ENCODE assay signal across 15 cellular contexts in genomic region chr3:52521881-52522650, GRCh38. TPM values are rescaled to one million over a fixed set of nuclear protein-coding genes. Genes with fewer than 3 reads are reported as not detected.
DNase-seq lines count a peak whose midpoint lies in the region; ATAC-seq, FAIRE-seq and TF ChIP-seq lines count a peak whose summit lies in the region.
"Had no signal": no experiment of that assay in that cellular context is flagged by ENCODE, and none has a peak within 500 bp of the region (broad histone marks: within the 10 kb centered on the region; RNA-seq: fewer than 3 reads in every experiment).

No MANE protein-coding gene starts in this region.

- H3K9me1 ChIP-seq in IMR-90 (ENCODE audit: insufficient read depth, low read length) (peaks cover 11% of the 10 kb centered on the region; the same call in 1 of the 2 replicates), endothelial cell of umbilical vein (replicated peaks; ENCODE audit: control insufficient read depth, extremely low read depth, insufficient read depth, low read length) (no peaks in the 10 kb centered on the region)

- no peak overlapping the region for H3K56ac ChIP-seq in IMR-90 (ENCODE audit: extremely low read depth, insufficient read depth, low read length)

- no peak overlapping the region for H2BK20ac ChIP-seq in IMR-90 (ENCODE audit: low read depth, low read length)

- POLR2A ChIA-PET in IMR-90 (lab: Charles Lee; ENCODE audit: unreplicated experiment) (no interaction called here), endothelial cell of umbilical vein (lab: Charles Lee) (no interaction called here), HepG2 (lab: Yijun Ruan, JAX) (no interaction called here)

- H4K20me1 ChIP-seq in IMR-90 (ENCODE audit: insufficient read depth, low read length) = peaks cover 6% of the 10 kb centered on the region
- H4K20me1 ChIP-seq in endothelial cell of umbilical vein (replicated peaks; ENCODE audit: control insufficient read depth, extremely low read depth, insufficient read depth, low read length) = no peaks in the 10 kb centered on the region
- no peaks in the 10 kb centered on the region for H4K20me1 ChIP-seq in HepG2 (ENCODE audit: insufficient read depth, low read length)

- TF ChIP-seq CTCF in IMR-90 (conservative IDR thresholded peaks at IDR 0.05; ENCODE audit: low read depth, low read length) = no peak
- no peak for TF ChIP-seq CTCF in endothelial cell of umbilical vein (IDR thresholded peaks at IDR 0.05; ENCODE audit: extremely low read depth in 1 of 2, insufficient read depth in 1 of 2, low read depth in 1 of 2, low read length in 2 of 2)
- TF ChIP-seq CTCF in HepG2 (CRISPR knock-in tag; IDR thresholded peaks at IDR 0.05) = no peak
- no peak for TF ChIP-seq CTCF in spleen (IDR thresholded peaks at IDR 0.05 in 8 of 11, conservative IDR thresholded peaks at IDR 0.05 in 3 of 11)

- H3K36me3 ChIP-seq in IMR-90 (ENCODE audit: control insufficient read depth, insufficient read depth, low read length) (peaks cover 36% of the 10 kb centered on the region), endothelial cell of umbilical vein (ENCODE audit: control insufficient read depth in 2 of 2, extremely low read depth in 1 of 2, insufficient read depth in 2 of 2, low read length in 2 of 2) (peaks cover 30 to 79% of the 10 kb centered on the region in 2 experiments), HepG2 (replicated peaks in 1 of 2; ENCODE audit: control insufficient read depth in 1 of 2, insufficient read depth in 2 of 2, low read length in 2 of 2) (peaks cover 6 to 19% of the 10 kb centered on the region in 2 experiments), spleen (peaks cover 0 to 94% (median 37%) of the 10 kb centered on the region in 6 donors)

- H3K79me2 ChIP-seq in endothelial cell of umbilical vein (ENCODE audit: control insufficient read depth, insufficient read depth, low read length) (no peaks in the 10 kb centered on the region), HepG2 (ENCODE audit: insufficient read depth, low read length) (no peaks in the 10 kb centered on the region)

- in situ Hi-C loops in IMR-90 (cut with MboI; ENCODE audit: low sequenced_read_pairs) (no loop called here), HepG2 (cut with HindIII; ENCODE audit: extremely low pct_ligation_motif_present, low pct_unique_long_range_greater_than_20kb) (no loop called here), ACHN (cut with HindIII; ENCODE audit: low pct_ligation_motif_present, low pct_unique_long_range_greater_than_20kb, low sequenced_read_pairs) (no loop called here)

- no peak overlapping the region for H3K27ac ChIP-seq in IMR-90 (ENCODE audit: insufficient read depth, low read length)
- H3K27ac ChIP-seq in endothelial cell of umbilical vein (ENCODE audit: insufficient read depth, low read depth, low read length) = no peak overlapping the region
- H3K27ac ChIP-seq in HepG2 (ENCODE audit: extremely low read length, insufficient read depth, low read length) = no peak overlapping the region
- no peak overlapping the region for H3K27ac ChIP-seq in spleen
- H3K27ac ChIP-seq: PC-9 had no signal

- H2BK5ac ChIP-seq in IMR-90 (ENCODE audit: low read depth, low read length, poor library complexity, severe bottlenecking) = no peak overlapping the region

- no peak overlapping the region for H3K18ac ChIP-seq in IMR-90 (ENCODE audit: low read depth, low read length)

- no peak overlapping the region for H4K91ac ChIP-seq in IMR-90 (ENCODE audit: insufficient read depth, low read depth, low read length)

- no peak overlapping the region for H3K14ac ChIP-seq in IMR-90 (replicated peaks; ENCODE audit: low read depth, low read length)

- peaks cover 1% of the 10 kb centered on the region; the same call in 1 of the 2 replicates for H3K4me1 ChIP-seq in IMR-90 (ENCODE audit: control insufficient read depth, insufficient read depth, low read length)
- peaks cover 7% of the 10 kb centered on the region for H3K4me1 ChIP-seq in endothelial cell of umbilical vein (ENCODE audit: control insufficient read depth, extremely low read depth, insufficient read depth, low read length)
- peaks cover 16% of the 10 kb centered on the region for H3K4me1 ChIP-seq in HepG2 (ENCODE audit: insufficient read depth, low read length)
- peaks cover 10 to 70% (median 31%) of the 10 kb centered on the region in 6 donors for H3K4me1 ChIP-seq in spleen

- H3K9ac ChIP-seq in IMR-90 (ENCODE audit: low read depth, low read length) (no peak overlapping the region), endothelial cell of umbilical vein (replicated peaks; ENCODE audit: extremely low read depth, insufficient read depth, low read length) (no peak overlapping the region), HepG2 (ENCODE audit: insufficient read depth, low read depth, low read length) (no peak overlapping the region)
- H3K9ac ChIP-seq: SK-N-SH had no signal

- DNase-seq in IMR-90 (no peak), endothelial cell of umbilical vein (ENCODE audit: low read depth, low spot score) (no peak), HepG2 (ENCODE audit: low spot score) (no peak), spleen (peak; percentile 59), ACHN (no peak), Ammon's horn (ENCODE audit: low spot score) (no peak), SKM-1 (lab: John Stamatoyannopoulos, UW; ENCODE audit: unreplicated experiment) (no peak)
- DNase-seq: DMS 273 treated with DMSO at 0.1 percent for 48 hours, H9, KBM-7, NCI-H1694, NCI-H69, PC-9, SK-N-SH had no signal

- H2BK120ac ChIP-seq in IMR-90 (ENCODE audit: low read depth, low read length) = no peak overlapping the region

- TF ChIP-seq RAD21 in IMR-90 (IDR thresholded peaks at IDR 0.05; ENCODE audit: low read length) (no peak), HepG2 (CRISPR knock-in tag; IDR thresholded peaks at IDR 0.05) (no peak)

- H3K79me1 ChIP-seq in IMR-90 (ENCODE audit: low read depth in 1 of 2, low read length in 2 of 2) = peaks cover 0 to 18% of the 10 kb centered on the region in 2 experiments; a peak in 2 of 4 replicates

- H3K9me3 ChIP-seq in IMR-90 (ENCODE audit: control insufficient read depth, insufficient read depth, low read length) (no peaks in the 10 kb centered on the region), endothelial cell of umbilical vein (replicated peaks; ENCODE audit: control insufficient read depth, insufficient read depth, low read length) (no peaks in the 10 kb centered on the region), HepG2 (ENCODE audit: low read length) (no peaks in the 10 kb centered on the region), spleen (no peaks in the 10 kb centered on the region)
- H3K9me3 ChIP-seq: SK-N-SH had no signal

- CTCF ChIA-PET in IMR-90 (lab: Yijun Ruan, JAX) (no interaction called here), endothelial cell of umbilical vein (lab: Charles Lee) (no interaction called here), HepG2 (lab: Yijun Ruan, JAX; ENCODE audit: low intra/inter-chr PET ratio, low total read pairs) (no interaction called here)

- ATAC-seq in IMR-90 (ENCODE audit: low read depth) (no peak), HepG2 (peak; percentile 7)

- H3K27me3 ChIP-seq in IMR-90 (ENCODE audit: control insufficient read depth, insufficient read depth, low read length) = no peaks in the 10 kb centered on the region; the same call in 1 of the 2 replicates
- H3K27me3 ChIP-seq in endothelial cell of umbilical vein (ENCODE audit: control insufficient read depth in 2 of 2, insufficient read depth in 2 of 2, low read length in 2 of 2) = no peaks in the 10 kb centered on the region
- H3K27me3 ChIP-seq in HepG2 (ENCODE audit: control insufficient read depth in 1 of 2, insufficient read depth in 2 of 2, low read length in 2 of 2) = peaks cover 6 to 14% of the 10 kb centered on the region in 2 experiments
- no peaks in the 10 kb centered on the region for H3K27me3 ChIP-seq in spleen (replicated peaks in 1 of 7)

- H4K8ac ChIP-seq in IMR-90 (ENCODE audit: low read depth in 2 of 2, low read length in 2 of 2) = no peak overlapping the region

- intact Hi-C loops in IMR-90 (cut with micrococcal nuclease) = no loop called here
- intact Hi-C loops in endothelial cell of umbilical vein (cut with micrococcal nuclease) = no loop called here
- intact Hi-C loops in HepG2 (cut with micrococcal nuclease; ENCODE audit: unreplicated experiment) = no loop called here
- intact Hi-C loops in spleen (cut with DNase I; ENCODE audit: low total_unique reads) = no loop called here

- no peak overlapping the region for H3K4ac ChIP-seq in IMR-90 (ENCODE audit: low read depth, low read length)

- no peak overlapping the region for H3K4me3 ChIP-seq in IMR-90 (ENCODE audit: insufficient read depth, low read depth, low read length)
- H3K4me3 ChIP-seq in endothelial cell of umbilical vein (replicated peaks in 1 of 3; ENCODE audit: insufficient read depth in 1 of 3, low read depth in 1 of 3, low read length in 3 of 3) = no peak overlapping the region
- H3K4me3 ChIP-seq in HepG2 (replicated peaks in 1 of 3; ENCODE audit: insufficient read depth in 1 of 3, low read depth in 2 of 3, low read length in 3 of 3) = no peak overlapping the region
- no peak overlapping the region for H3K4me3 ChIP-seq in spleen
- H3K4me3 ChIP-seq: PC-9 had no signal

- dilution Hi-C loops in IMR-90 (cut with HindIII; ENCODE audit: low sequenced_read_pairs, unreplicated experiment) (no loop called here), endothelial cell of umbilical vein (cut with MboI; ENCODE audit: extremely low pct_ligation_motif_present, low sequenced_read_pairs) (no loop called here)

- H2AK9ac ChIP-seq in IMR-90 (replicated peaks; ENCODE audit: low read depth, low read length, poor library complexity) = peak overlapping the region; percentile 78

- H2AK5ac ChIP-seq in IMR-90 (ENCODE audit: low read depth, low read length) = no peak overlapping the region

- TF ChIP-seq EP300 in HepG2 (IDR thresholded peaks at IDR 0.05; ENCODE audit: low read depth in 2 of 2, low read length in 2 of 2) (no peak), HepG2 (CRISPR knock-in tag; IDR thresholded peaks at IDR 0.05; ENCODE audit: borderline replicate concordance) (no peak)

- no peak for FAIRE-seq in endothelial cell of umbilical vein (lab: Jason Lieb, UNC)
- FAIRE-seq in HepG2 (lab: Jason Lieb, UNC) = no peak

- H2AFZ ChIP-seq in IMR-90 (replicated peaks; ENCODE audit: low read length, poor library complexity) (no peak overlapping the region), endothelial cell of umbilical vein (ENCODE audit: low read depth, low read length) (no peak overlapping the region), HepG2 (ENCODE audit: low read length) (no peak overlapping the region)
- H2AFZ ChIP-seq: PC-9 had no signal

- H4K5ac ChIP-seq in IMR-90 (ENCODE audit: low read depth, low read length) = no peak overlapping the region

- H3K23ac ChIP-seq in IMR-90 (ENCODE audit: low read depth, low read length) = no peak overlapping the region

- TF ChIP-seq POLR2A in IMR-90 (IDR thresholded peaks at IDR 0.05; ENCODE audit: low read depth, low read length) (no peak), endothelial cell of umbilical vein (IDR thresholded peaks at IDR 0.05; ENCODE audit: low read depth, low read length) (no peak), HepG2 (IDR thresholded peaks at IDR 0.05; ENCODE audit: insufficient read depth in 1 of 2, low read depth in 2 of 2, low read length in 2 of 2) (no peak), spleen (IDR thresholded peaks at IDR 0.05) (no peak)

- H3K4me2 ChIP-seq in IMR-90 (ENCODE audit: low read depth, low read length) (no peak overlapping the region), endothelial cell of umbilical vein (ENCODE audit: insufficient read depth, low read length) (no peak overlapping the region), HepG2 (ENCODE audit: low read depth, low read length) (no peak overlapping the region)
- H3K4me2 ChIP-seq: PC-9, SK-N-SH had no signal

- BruUV-seq in IMR-90 (replicated peaks; lab: Mats Ljungman, UMichigan) (no TSS peak), endothelial cell of umbilical vein (replicated peaks; lab: Mats Ljungman, UMichigan) (no TSS peak), HepG2 (replicated peaks; lab: Mats Ljungman, UMichigan) (no TSS peak)

- H2BK15ac ChIP-seq in IMR-90 (ENCODE audit: low read depth, low read length) = no peak overlapping the region

- 90% methylated on average over 18 of the region's 33 CpGs; no CpG with 5 or more reads in 1 of the 2 experiments for WGBS in IMR-90 (ENCODE audit: extremely low coverage in 2 of 2, insufficient read length in 1 of 2), 2 experiments
- WGBS in HepG2 (ENCODE audit: low lambda C conversion rate) = 92% methylated on average over 18 of the region's 33 CpGs
- WGBS in spleen, 5 donors = 89 to 95% (median 94%) methylated on average over 10 to 33 of the region's 33 CpGs

RNA-seq across cellular contexts. Expression of gene NT5DC2, which starts 11.6 kb away (rescaled TPM):
- total RNA-seq in IMR-90 (2012; rRNA removed) (161 and 173 TPM in 2 replicates), endothelial cell of umbilical vein (298 and 327 TPM in 2 replicates), HepG2 (2016; rRNA removed; fragmentation: Illumina TruSeq; extraction: Trizol) (105 and 131 TPM in 2 replicates), spleen (10 to 100 TPM in 6 of 7 donors, 1 to 10 TPM in 1; 9.3 to 26.0 (median 12.0) TPM)
- polyA plus RNA-seq in IMR-90 (2012; rRNA removed) (200 and 228 TPM in 2 replicates), endothelial cell of umbilical vein (402 and 516 TPM in 2 replicates), HepG2 (2011; rRNA removed) (217 and 240 TPM in 2 replicates), spleen (10 to 100 TPM in 1 of 3 donors, 1 to 10 TPM in 2; 7.8 to 11.8 (median 7.9) TPM)
- polyA plus RNA-seq in IMR-90 (2012; cell fraction: cytosol; rRNA removed) = 168 and 316 TPM in 2 replicates
- 247 and 500 TPM in 2 replicates for polyA plus RNA-seq in IMR-90 (2012; cell fraction: nucleus; rRNA removed; ENCODE audit: low replicate concordance)
- polyA plus RNA-seq in endothelial cell of umbilical vein (2011; cell fraction: cytosol; rRNA removed) = 255 and 292 TPM in 2 replicates
- polyA plus RNA-seq in endothelial cell of umbilical vein (2011; cell fraction: nucleus; rRNA removed) = 357 and 428 TPM in 2 replicates
- 145 and 210 TPM in 2 replicates for polyA plus RNA-seq in endothelial cell of umbilical vein (2012)
- 347 and 373 TPM in 2 replicates for polyA minus RNA-seq in endothelial cell of umbilical vein
- polyA minus RNA-seq in endothelial cell of umbilical vein (2011; cell fraction: cytosol; rRNA and poly(A)+ RNA removed) = 52.0 TPM
- 114 and 115 TPM in 2 replicates for polyA minus RNA-seq in endothelial cell of umbilical vein (2011; cell fraction: nucleus; rRNA and poly(A)+ RNA removed)
- 335 and 351 TPM in 2 replicates for total RNA-seq in HepG2 (2016; cell fraction: cytosol; rRNA removed; fragmentation: Illumina TruSeq; extraction: Trizol; ENCODE audit: low read depth)
- total RNA-seq in HepG2 (2016; cell fraction: insoluble cytoplasmic fraction; rRNA removed; fragmentation: Illumina TruSeq; extraction: Trizol) = 92.9 and 127 TPM in 2 replicates
- 398 and 413 TPM in 2 replicates for total RNA-seq in HepG2 (2016; cell fraction: membrane; rRNA removed; fragmentation: Illumina TruSeq; extraction: Trizol)
- total RNA-seq in HepG2 (2016; cell fraction: nucleus; rRNA removed; fragmentation: Illumina TruSeq; extraction: Trizol) = 102 and 116 TPM in 2 replicates
- 148 and 220 TPM in 2 replicates for polyA plus RNA-seq in HepG2 (2011; cell fraction: cytosol; rRNA removed)
- polyA plus RNA-seq in HepG2 (2011; cell fraction: nucleus; rRNA removed) = 493 and 549 TPM in 2 replicates
- 109 and 144 TPM in 2 replicates for polyA plus RNA-seq in HepG2 (2012)
- 760 and 829 TPM in 2 replicates for polyA plus RNA-seq in HepG2 (2016; cell fraction: cytosol; fragmentation: Illumina TruSeq; extraction: Trizol; ENCODE audit: low read depth)
- 161 and 192 TPM in 2 replicates for polyA plus RNA-seq in HepG2 (2016; cell fraction: insoluble cytoplasmic fraction; fragmentation: Illumina TruSeq; extraction: Trizol; ENCODE audit: low read depth)
- polyA plus RNA-seq in HepG2 (2016; cell fraction: membrane; fragmentation: Illumina TruSeq; extraction: Trizol; ENCODE audit: low read depth) = 646 and 710 TPM in 2 replicates
- polyA plus RNA-seq in HepG2 (2016; cell fraction: nucleus; fragmentation: Illumina TruSeq; extraction: Trizol; ENCODE audit: insufficient read depth, low read depth) = 319 and 344 TPM in 2 replicates
- polyA minus RNA-seq in HepG2 (2011; rRNA and poly(A)+ RNA removed; ENCODE audit: low replicate concordance) = 166 and 240 TPM in 2 replicates
- polyA minus RNA-seq in HepG2 (2011; cell fraction: cytosol; rRNA and poly(A)+ RNA removed) = 60.3 and 89.1 TPM in 2 replicates
- polyA minus RNA-seq in HepG2 (2011; cell fraction: nucleus; rRNA and poly(A)+ RNA removed) = 74.0 and 75.3 TPM in 2 replicates

RNA-seq across cellular contexts. Expression of gene UQCC5, which starts 14.3 kb away (rescaled TPM):
- 1.1 and 1.4 TPM in 2 replicates for total RNA-seq in IMR-90 (2012; rRNA removed)
- polyA plus RNA-seq in IMR-90 (2012; rRNA removed) = 14.4 and 16.9 TPM in 2 replicates
- 1.5 and 2.6 TPM in 2 replicates for polyA plus RNA-seq in IMR-90 (2012; cell fraction: cytosol; rRNA removed)
- 0.62 and 26.4 TPM in 2 replicates for polyA plus RNA-seq in IMR-90 (2012; cell fraction: nucleus; rRNA removed; ENCODE audit: low replicate concordance)
- total RNA-seq in endothelial cell of umbilical vein = 22.6 and 34.6 TPM in 2 replicates
- polyA plus RNA-seq in endothelial cell of umbilical vein = 9.9 and 28.2 TPM in 2 replicates
- polyA plus RNA-seq in endothelial cell of umbilical vein (2011; cell fraction: cytosol; rRNA removed) = 28.9 and 42.1 TPM in 2 replicates
- polyA plus RNA-seq in endothelial cell of umbilical vein (2011; cell fraction: nucleus; rRNA removed) = 2.6 and 33.3 TPM in 2 replicates
- polyA plus RNA-seq in endothelial cell of umbilical vein (2012) = 45.1 and 51.6 TPM in 2 replicates
- polyA minus RNA-seq in endothelial cell of umbilical vein = 7.4 and 8.1 TPM in 2 replicates
- 15.5 TPM for polyA minus RNA-seq in endothelial cell of umbilical vein (2011; cell fraction: cytosol; rRNA and poly(A)+ RNA removed)
- polyA minus RNA-seq in endothelial cell of umbilical vein (2011; cell fraction: nucleus; rRNA and poly(A)+ RNA removed) = 5.8 and 6.4 TPM in 2 replicates
- 29.5 and 33.7 TPM in 2 replicates for total RNA-seq in HepG2 (2016; rRNA removed; fragmentation: Illumina TruSeq; extraction: Trizol)
- 45.8 and 54.6 TPM in 2 replicates for total RNA-seq in HepG2 (2016; cell fraction: cytosol; rRNA removed; fragmentation: Illumina TruSeq; extraction: Trizol; ENCODE audit: low read depth)
- total RNA-seq in HepG2 (2016; cell fraction: insoluble cytoplasmic fraction; rRNA removed; fragmentation: Illumina TruSeq; extraction: Trizol) = 26.7 and 30.2 TPM in 2 replicates
- total RNA-seq in HepG2 (2016; cell fraction: membrane; rRNA removed; fragmentation: Illumina TruSeq; extraction: Trizol) = 28.0 and 35.7 TPM in 2 replicates
- total RNA-seq in HepG2 (2016; cell fraction: nucleus; rRNA removed; fragmentation: Illumina TruSeq; extraction: Trizol) = 13.6 and 19.8 TPM in 2 replicates
- 15.4 and 15.7 TPM in 2 replicates for polyA plus RNA-seq in HepG2 (2011; rRNA removed)
- 16.5 and 17.9 TPM in 2 replicates for polyA plus RNA-seq in HepG2 (2011; cell fraction: cytosol; rRNA removed)
- 23.9 and 45.2 TPM in 2 replicates for polyA plus RNA-seq in HepG2 (2011; cell fraction: nucleus; rRNA removed)
- polyA plus RNA-seq in HepG2 (2012) = 7.0 and 36.2 TPM in 2 replicates
- 58.7 and 84.5 TPM in 2 replicates for polyA plus RNA-seq in HepG2 (2016; cell fraction: cytosol; fragmentation: Illumina TruSeq; extraction: Trizol; ENCODE audit: low read depth)
- 49.0 and 49.7 TPM in 2 replicates for polyA plus RNA-seq in HepG2 (2016; cell fraction: insoluble cytoplasmic fraction; fragmentation: Illumina TruSeq; extraction: Trizol; ENCODE audit: low read depth)
- polyA plus RNA-seq in HepG2 (2016; cell fraction: membrane; fragmentation: Illumina TruSeq; extraction: Trizol; ENCODE audit: low read depth) = 35.2 and 53.6 TPM in 2 replicates
- polyA plus RNA-seq in HepG2 (2016; cell fraction: nucleus; fragmentation: Illumina TruSeq; extraction: Trizol; ENCODE audit: insufficient read depth, low read depth) = 38.0 and 44.8 TPM in 2 replicates
- polyA minus RNA-seq in HepG2 (2011; rRNA and poly(A)+ RNA removed; ENCODE audit: low replicate concordance) = 9.6 and 17.6 TPM in 2 replicates
- polyA minus RNA-seq in HepG2 (2011; cell fraction: cytosol; rRNA and poly(A)+ RNA removed) = 5.4 and 10.7 TPM in 2 replicates
- polyA minus RNA-seq in HepG2 (2011; cell fraction: nucleus; rRNA and poly(A)+ RNA removed) = 13.0 and 14.4 TPM in 2 replicates
- total RNA-seq in spleen = 10 to 100 TPM in 3 of 7 donors, 1 to 10 TPM in 4; 2.7 to 12.8 (median 7.6) TPM
- polyA plus RNA-seq in spleen = 10 to 100 TPM; 24.8 to 41.5 (median 26.1) TPM

RNA-seq across cellular contexts. Expression of gene STAB1, which starts 26.9 kb away (rescaled TPM):
- total RNA-seq in IMR-90 (2012; rRNA removed) = not detected in 2 replicates
- polyA plus RNA-seq in IMR-90 (2012; rRNA removed) = 0.04 TPM in 1 of 2 replicates, not detected in the other
- polyA plus RNA-seq in IMR-90 (2012; cell fraction: cytosol; rRNA removed) = 0.04 TPM in 1 of 2 replicates, not detected in the other
- 0.24 and 0.60 TPM in 2 replicates for polyA plus RNA-seq in IMR-90 (2012; cell fraction: nucleus; rRNA removed; ENCODE audit: low replicate concordance)
- total RNA-seq in endothelial cell of umbilical vein = 340 and 369 TPM in 2 replicates
- polyA plus RNA-seq in endothelial cell of umbilical vein = 369 and 413 TPM in 2 replicates
- polyA plus RNA-seq in endothelial cell of umbilical vein (2011; cell fraction: cytosol; rRNA removed) = 195 and 214 TPM in 2 replicates
- polyA plus RNA-seq in endothelial cell of umbilical vein (2011; cell fraction: nucleus; rRNA removed) = 2,566 and 2,674 TPM in 2 replicates
- 262 and 312 TPM in 2 replicates for polyA plus RNA-seq in endothelial cell of umbilical vein (2012)
- 291 and 381 TPM in 2 replicates for polyA minus RNA-seq in endothelial cell of umbilical vein
- polyA minus RNA-seq in endothelial cell of umbilical vein (2011; cell fraction: cytosol; rRNA and poly(A)+ RNA removed) = not detected
- 622 and 778 TPM in 2 replicates for polyA minus RNA-seq in endothelial cell of umbilical vein (2011; cell fraction: nucleus; rRNA and poly(A)+ RNA removed)
- total RNA-seq in HepG2 (2016; rRNA removed; fragmentation: Illumina TruSeq; extraction: Trizol) = 0.09 and 0.28 TPM in 2 replicates
- not detected in 2 replicates for total RNA-seq in HepG2 (2016; cell fraction: cytosol; rRNA removed; fragmentation: Illumina TruSeq; extraction: Trizol; ENCODE audit: low read depth)
- total RNA-seq in HepG2 (2016; cell fraction: insoluble cytoplasmic fraction; rRNA removed; fragmentation: Illumina TruSeq; extraction: Trizol) = 0.11 and 0.18 TPM in 2 replicates
- total RNA-seq in HepG2 (2016; cell fraction: membrane; rRNA removed; fragmentation: Illumina TruSeq; extraction: Trizol) = 0.31 TPM in 1 of 2 replicates, not detected in the other
- total RNA-seq in HepG2 (2016; cell fraction: nucleus; rRNA removed; fragmentation: Illumina TruSeq; extraction: Trizol) = 0.13 and 0.16 TPM in 2 replicates
- polyA plus RNA-seq in HepG2 (2011; rRNA removed) = 0.34 and 0.59 TPM in 2 replicates
- polyA plus RNA-seq in HepG2 (2011; cell fraction: cytosol; rRNA removed) = 0.13 and 0.16 TPM in 2 replicates
- 4.1 and 4.3 TPM in 2 replicates for polyA plus RNA-seq in HepG2 (2011; cell fraction: nucleus; rRNA removed)
- polyA plus RNA-seq in HepG2 (2012) = 0.23 and 0.24 TPM in 2 replicates
- polyA plus RNA-seq in HepG2 (2016; cell fraction: cytosol; fragmentation: Illumina TruSeq; extraction: Trizol; ENCODE audit: low read depth) = 0.02 and 0.14 TPM in 2 replicates
- polyA plus RNA-seq in HepG2 (2016; cell fraction: insoluble cytoplasmic fraction; fragmentation: Illumina TruSeq; extraction: Trizol; ENCODE audit: low read depth) = 0.10 TPM in 1 of 2 replicates, not detected in the other
- polyA plus RNA-seq in HepG2 (2016; cell fraction: membrane; fragmentation: Illumina TruSeq; extraction: Trizol; ENCODE audit: low read depth) = not detected in 2 replicates
- polyA plus RNA-seq in HepG2 (2016; cell fraction: nucleus; fragmentation: Illumina TruSeq; extraction: Trizol; ENCODE audit: insufficient read depth, low read depth) = 0.30 TPM in 1 of 2 replicates, not detected in the other
- 0.26 and 1.0 TPM in 2 replicates for polyA minus RNA-seq in HepG2 (2011; rRNA and poly(A)+ RNA removed; ENCODE audit: low replicate concordance)
- polyA minus RNA-seq in HepG2 (2011; cell fraction: cytosol; rRNA and poly(A)+ RNA removed) = 0.30 TPM in 1 of 2 replicates, not detected in the other
- 0.50 and 0.90 TPM in 2 replicates for polyA minus RNA-seq in HepG2 (2011; cell fraction: nucleus; rRNA and poly(A)+ RNA removed)
- 1,000 to 10,000 TPM in 1 of 7 donors, 100 to 1,000 TPM in 6; 351 to 1,070 (median 406) TPM for total RNA-seq in spleen
- polyA plus RNA-seq in spleen = 1,000 to 10,000 TPM in 2 of 3 donors, 100 to 1,000 TPM in 1; 287 to 1,994 (median 1,275) TPM
- total RNA-seq: HT1080 had no signal

Comparison
In these comparisons a context has a peak if more than half of its experiments do, and no peak if none do; other contexts are left out.
1. RNA of gene STAB1, which starts 26.9 kb away (total RNA-seq): 351 to 1,070 TPM in spleen and 340 to 369 TPM in endothelial cell of umbilical vein; 0.09 to 0.31 TPM in HepG2 and not detected in IMR-90; every median in the first group is over 100 times any median in the second.